30 cellular contexts compared by ENCODE assay signal in the genomic region with DNA sequence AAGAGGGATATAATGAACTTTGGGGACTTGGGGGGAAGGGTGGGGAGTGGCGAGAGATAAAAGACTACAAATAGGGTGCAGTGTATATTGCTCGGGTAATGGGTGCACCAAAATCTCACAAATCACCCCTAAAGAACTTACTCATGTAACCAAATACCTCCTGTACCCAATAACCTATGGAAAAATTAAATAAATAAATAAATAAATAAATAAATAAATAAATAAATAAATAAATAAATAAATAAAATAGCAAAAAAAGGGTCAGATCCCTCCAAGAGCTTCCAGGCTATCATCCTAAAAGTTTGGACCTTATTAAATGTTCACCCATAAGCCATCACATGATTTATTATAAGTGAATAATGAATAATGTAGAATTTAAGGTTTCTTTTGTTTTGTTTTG.
A peak's percentile ranks its signal among the peaks of the same experiment; 100 is the strongest.
DNase-seq lines count a peak whose midpoint lies in the region; ATAC-seq, FAIRE-seq and TF ChIP-seq lines count a peak whose summit lies in the region.
"Had no signal": no experiment of that assay in that cellular context is flagged by ENCODE, and none has a peak within 500 bp of the region (broad histone marks: within the 10 kb centered on the region; RNA-seq: fewer than 3 reads in every experiment).

No MANE protein-coding gene starts in this region.

- no peak overlapping the region for H3K27ac ChIP-seq in A549
- H3K27ac ChIP-seq in HEK293 (ENCODE audit: extremely low read depth, low read depth, low read length) = no peak overlapping the region
- H3K27ac ChIP-seq: 22Rv1; BLaER1; BLaER1 treated with 17β-estradiol and CSF1 and Interleukin-3, amounts not matched to agents 10 nM and 100 nM; C4-2B had no signal

- no peak for ATAC-seq in A549
- ATAC-seq: CD8-positive, alpha-beta T cell had no signal

- no peak for FAIRE-seq in A549 (lab: Jason Lieb, UNC)
- FAIRE-seq: A204.1, D721Med had no signal

- H3K4me2 ChIP-seq in A549 = no peak overlapping the region
- H3K4me2 ChIP-seq: BLaER1; BLaER1 treated with 17β-estradiol and CSF1 and Interleukin-3, amounts not matched to agents 10 nM and 100 nM had no signal

- H3K4me3 ChIP-seq in A549 = no peak overlapping the region
- no peak overlapping the region for H3K4me3 ChIP-seq in HEK293 (ENCODE audit: low read depth, low read length)
- H3K4me3 ChIP-seq: BLaER1; BLaER1 treated with 17β-estradiol and CSF1 and Interleukin-3, amounts not matched to agents 10 nM and 100 nM had no signal

- no peak for TF ChIP-seq RAD21 in A549 (conservative IDR thresholded peaks at IDR 0.05 in 1 of 2, IDR thresholded peaks at IDR 0.05 in 1 of 2)

- TF ChIP-seq EP300 in A549 (IDR thresholded peaks at IDR 0.05) = no peak

- no peak for TF ChIP-seq CTCF in A549 (IDR thresholded peaks at IDR 0.05)
- TF ChIP-seq CTCF in HEK293 (tag by site-specific recombination; IDR thresholded peaks at IDR 0.05) = no peak

- POLR2A ChIA-PET in A549 (lab: Yijun Ruan, JAX) = no interaction called here
- POLR2A ChIA-PET in HEK293 (lab: Yijun Ruan, JAX) = no interaction called here

- no peaks in the 10 kb centered on the region for H3K36me3 ChIP-seq in HEK293 (ENCODE audit: control insufficient read depth in 2 of 2, insufficient read depth in 1 of 2, low read length in 2 of 2)
- H3K36me3 ChIP-seq: BE2C; BLaER1; BLaER1 treated with 17β-estradiol and CSF1 and Interleukin-3, amounts not matched to agents 10 nM and 100 nM had no signal

- TF ChIP-seq POLR2A in A549 (IDR thresholded peaks at IDR 0.05; ENCODE audit: low read length) = no peak

- DNase-seq in A549 (ENCODE audit: low read depth in 1 of 2, low spot score in 1 of 2) (no peak), DMS53 treated with DMSO at 0.1 percent for 48 hours (lab: John Stamatoyannopoulos, UW; ENCODE audit: unreplicated experiment) (no peak)
- no peak for DNase-seq in stimulated activated CD4-positive, alpha-beta T cell treated with anti-CD3 and anti-CD28 coated beads, Interleukin-4, amount 100 ng/mL, for 1 hour
- DNase-seq: 8988T; ACHN; AML-193; BE2C; C1 segment of cervical spinal cord; Caco-2; Calu3; CD4-positive, alpha-beta memory T cell; CD4-positive, alpha-beta T cell; CD4-positive, CD25-positive, alpha-beta regulatory T cell; CD8-positive, alpha-beta memory T cell; CD8-positive, alpha-beta T cell; COR-L47; DMS 273 treated with DMSO at 0.1 percent for 48 hours; DMS153; DMS53; DMS79; DMS79 treated with DMSO at 0.1 percent for 48 hours; DND-41; EL had no signal

- CTCF ChIA-PET in A549 (lab: Yijun Ruan, JAX) = no interaction called here
- CTCF ChIA-PET in HEK293 (lab: Yijun Ruan, JAX) = no interaction called here

- 1% methylated on average over 2 of the region's 2 CpGs for WGBS in A549 (ENCODE audit: missing lambda C conversion rate)

- H3K9me3 ChIP-seq in A549 (no peaks in the 10 kb centered on the region; the same call in 2 of the 3 replicates), HEK293 (ENCODE audit: control insufficient read depth, insufficient read depth, low read depth, low read length) (no peaks in the 10 kb centered on the region)
- H3K9me3 ChIP-seq: BE2C, BLaER1, Caco-2 had no signal

- no peaks in the 10 kb centered on the region for H3K4me1 ChIP-seq in A549
- no peaks in the 10 kb centered on the region for H3K4me1 ChIP-seq in HEK293 (ENCODE audit: control insufficient read depth, insufficient read depth, low read length)
- H3K4me1 ChIP-seq: BE2C; BLaER1; BLaER1 treated with 17β-estradiol and CSF1 and Interleukin-3, amounts not matched to agents 10 nM and 100 nM; Caco-2 had no signal

TF ChIP-seq in A549, 52 proteins besides CTCF, POLR2A, EP300 and RAD21:
- TF ChIP-seq MAZ (IDR thresholded peaks at IDR 0.05; ENCODE audit: borderline replicate concordance, low read depth, low read length) (no peak), ZC3H11A (IDR thresholded peaks at IDR 0.05) (peak; percentile 73)

TF ChIP-seq in HEK293, 187 proteins besides CTCF, POLR2A, EP300 and RAD21:
- TF ChIP-seq ZBTB11 (tag by site-specific recombination; conservative IDR thresholded peaks at IDR 0.05; ENCODE audit: low read depth) (0 out of 2 replicates have a peak, but pooled peaks have one; percentile 27), ZNF274 (IDR thresholded peaks at IDR 0.05; ENCODE audit: low read length) (no peak), ZNF274 (tag by site-specific recombination; IDR thresholded peaks at IDR 0.05; ENCODE audit: borderline replicate concordance) (no peak), ZBTB1 (tag by site-specific recombination; IDR thresholded peaks at IDR 0.05) (no peak), ZNF426 (tag by site-specific recombination; IDR thresholded peaks at IDR 0.05) (peak; percentile 39), ZNF394 (tag by site-specific recombination; IDR thresholded peaks at IDR 0.05; ENCODE audit: borderline replicate concordance) (peak; percentile 54; the same call in 1 of the 2 replicates), ZNF704 (tag by site-specific recombination; IDR thresholded peaks at IDR 0.05) (no peak), ZNF169 (tag by site-specific recombination; IDR thresholded peaks at IDR 0.05) (no peak), ZNF184 (tag by site-specific recombination; IDR thresholded peaks at IDR 0.05) (no peak), ZNF341 (tag by site-specific recombination; IDR thresholded peaks at IDR 0.05; ENCODE audit: low read depth) (no peak), SETDB1 (IDR thresholded peaks at IDR 0.05; ENCODE audit: insufficient read length, low read length) (no peak), ZNF555 (tag by site-specific recombination; conservative IDR thresholded peaks at IDR 0.05) (peak; percentile 22; the same call in 1 of the 2 replicates)
